ENCODE assay signal across 8 cellular contexts in genomic region chr3:39150170-39150802, GRCh38. TPM values are rescaled to one million over a fixed set of nuclear protein-coding genes. Genes with fewer than 3 reads are reported as not detected.
DNase-seq lines count a peak whose midpoint lies in the region; ATAC-seq and TF ChIP-seq lines count a peak whose summit lies in the region.

No MANE protein-coding gene starts in this region.

- H3K9me3 ChIP-seq in DND-41 (ENCODE audit: insufficient read depth, low read length, severe bottlenecking) (no peaks in the 10 kb centered on the region), colonic mucosa (no peaks in the 10 kb centered on the region)

- no peak overlapping the region for H3K4me2 ChIP-seq in DND-41 (ENCODE audit: insufficient read depth, low read length)

- TF ChIP-seq CTCF in DND-41 (IDR thresholded peaks at IDR 0.05; ENCODE audit: borderline replicate concordance, extremely low read depth, low read length, poor library complexity, severe bottlenecking): peak; percentile 20
- TF ChIP-seq CTCF in colonic mucosa (IDR thresholded peaks at IDR 0.05): no peak
- TF ChIP-seq CTCF in neural crest cell (conservative IDR thresholded peaks at IDR 0.05): peak; percentile 27

- H3K9ac ChIP-seq in DND-41 (ENCODE audit: low read depth, low read length) (no peak overlapping the region), colonic mucosa (ENCODE audit: low read depth in 2 of 2, low read length in 2 of 2) (peak overlapping the region; percentile 100)

- no peak overlapping the region for H3K27ac ChIP-seq in DND-41 (ENCODE audit: low read length)
- H3K27ac ChIP-seq in colonic mucosa: peak overlapping the region; percentile 99

- ATAC-seq in DND-41 (ENCODE audit: insufficient read depth, low read depth): no peak
- ATAC-seq in HG02852 (IDR thresholded peaks at IDR 0.05; ENCODE audit: unreplicated experiment): no peak

- H3K27me3 ChIP-seq in DND-41 (ENCODE audit: insufficient read depth, low read length, poor library complexity) (peaks cover 22% of the 10 kb centered on the region), colonic mucosa (no peaks in the 10 kb centered on the region)

- H3K36me3 ChIP-seq in DND-41 (ENCODE audit: insufficient read depth, low read length) (peaks cover 7% of the 10 kb centered on the region; the same call in 1 of the 2 replicates), colonic mucosa (peaks cover 3% of the 10 kb centered on the region)

- H3K79me2 ChIP-seq in DND-41 (ENCODE audit: insufficient read depth, low read length): no peaks in the 10 kb centered on the region

- peak overlapping the region; percentile 64 for H3K27ac Mint-ChIP-seq in neural crest cell (ENCODE audit: unreplicated experiment)

- no peaks in the 10 kb centered on the region for H3K9me3 Mint-ChIP-seq in neural crest cell

- H3K36me3 Mint-ChIP-seq in neural crest cell (ENCODE audit: low read depth): no peaks in the 10 kb centered on the region

- no peak overlapping the region for H3K4me3 ChIP-seq in DND-41 (ENCODE audit: low read depth in 1 of 2, low read length in 2 of 2)
- H3K4me3 ChIP-seq in colonic mucosa: peak overlapping the region; percentile 92

- no peak for DNase-seq in DND-41
- peak; percentile 63 for DNase-seq in NCI-H69 (lab: John Stamatoyannopoulos, UW)
- DNase-seq in colonic mucosa: no peak
- DNase-seq in neural crest cell (ENCODE audit: low read depth, low spot score): no peak
- DNase-seq in T-helper 9 cell: no peak
- DNase-seq in NCI-H2029 (lab: John Stamatoyannopoulos, UW): no peak
- no peak for DNase-seq in EL

- peak overlapping the region; percentile 83 for H3K4me3 Mint-ChIP-seq in neural crest cell

- H2AFZ ChIP-seq in DND-41 (ENCODE audit: low read depth, low read length): no peak overlapping the region

- H3K4me1 ChIP-seq in DND-41 (ENCODE audit: insufficient read depth, low read length) (peaks cover 71% of the 10 kb centered on the region), colonic mucosa (peaks cover 43% of the 10 kb centered on the region)

- peaks cover 25% of the 10 kb centered on the region for H4K20me1 ChIP-seq in DND-41 (ENCODE audit: insufficient read depth, low read length)

- intact Hi-C loops in colonic mucosa (cut with DNase I): no loop called here

- peaks cover 77% of the 10 kb centered on the region for H3K4me1 Mint-ChIP-seq in neural crest cell

- peaks cover 23% of the 10 kb centered on the region for H3K27me3 Mint-ChIP-seq in neural crest cell (ENCODE audit: low read depth)

RNA-seq across cellular contexts. Expression of gene CSRNP1, which starts 3.1 kb away (rescaled TPM):
- total RNA-seq in colonic mucosa: 10 to 100 TPM; 11.2 to 26.6 TPM
- total RNA-seq in neural crest cell: 2.4 TPM in 2 replicates

RNA-seq across cellular contexts. Expression of gene XIRP1, which starts 42.1 kb away (rescaled TPM):
- total RNA-seq in colonic mucosa: not detected
- not detected in 2 replicates for total RNA-seq in neural crest cell

RNA-seq across cellular contexts. Expression of gene TTC21A, which starts 42.8 kb away (rescaled TPM):
- total RNA-seq in colonic mucosa (1 to 10 TPM; 2.8 to 6.1 TPM), neural crest cell (6.8 and 8.2 TPM in 2 replicates)

RNA-seq across cellular contexts. Expression of gene GORASP1, which starts 42.9 kb away (rescaled TPM):
- total RNA-seq in colonic mucosa (100 to 1,000 TPM in 1 of 2 donors, 10 to 100 TPM in 1; 84.2 to 106 TPM), neural crest cell (54.0 TPM in 2 replicates)
